In genomic region chr13:60397693-60398437, GRCh38 we compare ENCODE assay signal across 8 cellular contexts. TPM values are rescaled to one million over a fixed set of nuclear protein-coding genes. Genes with fewer than 3 reads are reported as not detected.
DNase-seq lines count a peak whose midpoint lies in the region; ATAC-seq and TF ChIP-seq lines count a peak whose summit lies in the region.

No MANE protein-coding gene starts in this region.

- H3K27ac ChIP-seq in ectodermal cell (ENCODE audit: insufficient read depth, low read depth, low read length, poor library complexity, severe bottlenecking) (peak overlapping the region; percentile 81), lower lobe of right lung (peak overlapping the region; percentile 95)

- H3K36me3 ChIP-seq in ectodermal cell (ENCODE audit: control insufficient read depth, insufficient read depth, low read length), result no peaks in the 10 kb centered on the region
- H3K36me3 ChIP-seq in lower lobe of right lung, result no peaks in the 10 kb centered on the region

- WGBS in ectodermal cell, 2 experiments, result 1 to 2% methylated on average over 45 of the region's 45 CpGs

- H3K4me1 ChIP-seq in ectodermal cell (ENCODE audit: control insufficient read depth, insufficient read depth, low read length) (peaks cover 7% of the 10 kb centered on the region), lower lobe of right lung (peaks cover 28% of the 10 kb centered on the region)

- H3K4me3 ChIP-seq in ectodermal cell (ENCODE audit: insufficient read depth, low read depth, low read length) (peak overlapping the region; percentile 73), lower lobe of right lung (peak overlapping the region; percentile 72)

- H3K9me3 ChIP-seq in ectodermal cell (ENCODE audit: control insufficient read depth, low read length) (no peaks in the 10 kb centered on the region), lower lobe of right lung (no peaks in the 10 kb centered on the region)

- DNase-seq in activated CD8-positive, alpha-beta memory T cell treated with anti-CD3 and anti-CD28 coated beads for 4 hours (ENCODE audit: low read depth in 2 of 2), result peak; percentile 4
- DNase-seq in activated CD8-positive, alpha-beta memory T cell treated with anti-CD3 and anti-CD28 coated beads for 24 hours, result no peak
- peak; percentile 72 for DNase-seq in NCI-H1092 treated with DMSO at 0.1 percent for 48 hours (lab: John Stamatoyannopoulos, UW)
- DNase-seq in activated CD4-positive, alpha-beta T cell treated with anti-CD3 and anti-CD28 coated beads for 24 hours (ENCODE audit: low read depth in 2 of 2), result peak; percentile 27 to 31
- peak; percentile 83 for DNase-seq in lower lobe of right lung
- peak; percentile 28 to 37 for DNase-seq in stimulated activated CD8-positive, alpha-beta memory T cell treated with anti-CD3 and anti-CD28 coated beads, Interleukin-15, amount 100 ng/mL, for 48 hours (ENCODE audit: low read depth in 2 of 2)

- intact Hi-C loops in lower lobe of right lung (cut with DNase I), result no loop called here

- TF ChIP-seq CTCF in lower lobe of right lung (IDR thresholded peaks at IDR 0.05), result no peak

- peak; percentile 23 for ATAC-seq in HG02623 (IDR thresholded peaks at IDR 0.05; ENCODE audit: unreplicated experiment)
- peak; percentile 36 to 44 for ATAC-seq in lower lobe of right lung

- no peaks in the 10 kb centered on the region for H3K27me3 ChIP-seq in ectodermal cell (ENCODE audit: control insufficient read depth, insufficient read depth, low read length, poor library complexity, severe bottlenecking)
- H3K27me3 ChIP-seq in lower lobe of right lung (ENCODE audit: low read depth), result no peaks in the 10 kb centered on the region

RNA-seq across cellular contexts. Expression of gene TDRD3, which starts 0.8 kb away (rescaled TPM):
- polyA plus RNA-seq in ectodermal cell (2013, experiment 1 of 4), result 24.5 TPM
- polyA plus RNA-seq in ectodermal cell (2013, experiment 2 of 4), result 25.0 TPM
- 21.3 TPM for polyA plus RNA-seq in ectodermal cell (2013, experiment 3 of 4)
- 24.1 TPM for polyA plus RNA-seq in ectodermal cell (2013, experiment 4 of 4)
- total RNA-seq in lower lobe of right lung, result 27.0 TPM
